Comparison of ENCODE assay signal across 19 cellular contexts in the genomic region with DNA sequence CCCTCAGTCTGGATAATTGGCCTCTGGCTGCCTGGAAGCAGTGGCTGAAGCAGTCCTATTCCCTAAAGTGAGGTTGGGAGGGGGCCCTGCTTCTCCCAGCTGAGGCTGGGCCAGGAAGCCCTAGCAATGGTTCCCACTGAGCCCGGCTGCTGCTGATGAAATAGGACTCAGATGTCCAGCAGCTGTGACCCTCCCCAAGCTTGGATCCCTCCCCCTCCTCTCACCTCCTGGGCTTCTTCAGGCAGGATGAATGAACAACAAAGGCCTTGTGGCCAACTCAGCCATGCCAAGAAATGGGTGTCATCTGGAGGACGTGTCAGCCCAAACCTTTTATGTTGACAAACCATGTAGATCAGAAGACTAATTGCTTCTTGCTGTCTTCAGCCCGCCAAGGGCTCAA. TPM values are rescaled to one million over a fixed set of nuclear protein-coding genes. Genes with fewer than 3 reads are reported as not detected.
A peak's percentile ranks its signal among the peaks of the same experiment; 100 is the strongest.
DNase-seq lines count a peak whose midpoint lies in the region; ATAC-seq, FAIRE-seq and TF ChIP-seq lines count a peak whose summit lies in the region.
"Had no signal": no experiment of that assay in that cellular context is flagged by ENCODE, and none has a peak within 500 bp of the region (broad histone marks: within the 10 kb centered on the region; RNA-seq: fewer than 3 reads in every experiment).

No MANE protein-coding gene starts in this region.

- ATAC-seq in HG02870 (IDR thresholded peaks at IDR 0.05; ENCODE audit: unreplicated experiment): no peak

- H3K4me1 ChIP-seq in astrocyte (ENCODE audit: insufficient read depth, low read length) (peaks cover 11% of the 10 kb centered on the region), spleen (peaks cover 0 to 11% (median 1%) of the 10 kb centered on the region in 6 donors)

- peaks cover 2% of the 10 kb centered on the region for H3K27me3 Mint-ChIP-seq in activated CD4-positive, alpha-beta memory T cell treated with anti-CD3 and anti-CD28 coated beads for 36 hours
- peaks cover 61% of the 10 kb centered on the region for H3K27me3 Mint-ChIP-seq in activated CD4-positive, alpha-beta memory T cell treated with anti-CD3 and anti-CD28 coated beads, Interleukin-2, amount 10 ng/mL, durations not matched to agents 7 days and 5 days
- H3K27me3 Mint-ChIP-seq in astrocyte (ENCODE audit: low read depth, unreplicated experiment): peaks cover 17% of the 10 kb centered on the region

- peaks cover 2% of the 10 kb centered on the region for H3K27me3 ChIP-seq in astrocyte (ENCODE audit: insufficient read depth, low read length)
- peaks cover 0 to 8% (median 0%) of the 10 kb centered on the region in 7 donors for H3K27me3 ChIP-seq in spleen (replicated peaks in 1 of 7)

- no peaks in the 10 kb centered on the region for H4K20me1 ChIP-seq in astrocyte (ENCODE audit: insufficient read depth, low read length)

- H3K4me2 ChIP-seq in astrocyte (ENCODE audit: low read length): no peak overlapping the region

- H3K4me3 Mint-ChIP-seq in activated CD4-positive, alpha-beta memory T cell treated with anti-CD3 and anti-CD28 coated beads for 36 hours: no peak overlapping the region
- H3K4me3 Mint-ChIP-seq in activated CD4-positive, alpha-beta memory T cell treated with anti-CD3 and anti-CD28 coated beads, Interleukin-2, amount 10 ng/mL, durations not matched to agents 7 days and 5 days: no peak overlapping the region
- H3K4me3 Mint-ChIP-seq in astrocyte (ENCODE audit: unreplicated experiment): no peak overlapping the region
- H3K4me3 Mint-ChIP-seq: IgD-negative memory B cell had no signal

- FAIRE-seq in astrocyte (lab: Jason Lieb, UNC): no peak

- DNase-seq in activated CD4-positive, alpha-beta memory T cell treated with anti-CD3 and anti-CD28 coated beads for 36 hours: peak; percentile 2
- DNase-seq in activated CD4-positive, alpha-beta memory T cell treated with anti-CD3 and anti-CD28 coated beads, Interleukin-2, amount 10 ng/mL, durations not matched to agents 7 days and 5 days: no peak
- DNase-seq in astrocyte (ENCODE audit: low read depth) (peak; percentile 76), left kidney (ENCODE audit: low read depth, low spot score) (peak; percentile 52), spleen (peak; percentile 55), NCI-H1694 (lab: John Stamatoyannopoulos, UW) (no peak), GM19240 (ENCODE audit: insufficient read length, low spot score) (no peak)
- DNase-seq: C1 segment of cervical spinal cord, DMS153, EL, H7, MV-4-11, NCI-H146, NCI-H2107, NCI-H446, NCI-H774, SHP77 treated with DMSO at 0.1 percent for 48 hours had no signal

- H3K36me3 ChIP-seq in astrocyte (ENCODE audit: insufficient read depth, low read length): no peaks in the 10 kb centered on the region
- H3K36me3 ChIP-seq in spleen: no peaks in the 10 kb centered on the region

- no peak overlapping the region for H3K27ac ChIP-seq in astrocyte (ENCODE audit: low read depth, low read length)
- no peak overlapping the region for H3K27ac ChIP-seq in spleen

- POLR2A ChIA-PET in activated CD4-positive, alpha-beta memory T cell treated with anti-CD3 and anti-CD28 coated beads for 36 hours (lab: Charles Lee): no interaction called here
- POLR2A ChIA-PET in activated CD4-positive, alpha-beta memory T cell treated with anti-CD3 and anti-CD28 coated beads, Interleukin-2, amount 10 ng/mL, durations not matched to agents 7 days and 5 days (lab: Charles Lee): no interaction called here

- no peak overlapping the region for H3K27ac Mint-ChIP-seq in activated CD4-positive, alpha-beta memory T cell treated with anti-CD3 and anti-CD28 coated beads for 36 hours
- no peak overlapping the region for H3K27ac Mint-ChIP-seq in activated CD4-positive, alpha-beta memory T cell treated with anti-CD3 and anti-CD28 coated beads, Interleukin-2, amount 10 ng/mL, durations not matched to agents 7 days and 5 days
- no peak overlapping the region for H3K27ac Mint-ChIP-seq in astrocyte (ENCODE audit: unreplicated experiment)
- H3K27ac Mint-ChIP-seq: IgD-negative memory B cell had no signal

- H3K9me3 Mint-ChIP-seq in activated CD4-positive, alpha-beta memory T cell treated with anti-CD3 and anti-CD28 coated beads for 36 hours: no peaks in the 10 kb centered on the region
- H3K9me3 Mint-ChIP-seq in activated CD4-positive, alpha-beta memory T cell treated with anti-CD3 and anti-CD28 coated beads, Interleukin-2, amount 10 ng/mL, durations not matched to agents 7 days and 5 days: no peaks in the 10 kb centered on the region
- peaks cover 5% of the 10 kb centered on the region for H3K9me3 Mint-ChIP-seq in astrocyte (ENCODE audit: unreplicated experiment)

- no peak overlapping the region for H3K9ac ChIP-seq in astrocyte (ENCODE audit: low read length)

- no peak for TF ChIP-seq POLR2A in spleen (IDR thresholded peaks at IDR 0.05)

- TF ChIP-seq CTCF in astrocyte (IDR thresholded peaks at IDR 0.05; ENCODE audit: insufficient read depth, low read depth, low read length) (no peak), spleen (IDR thresholded peaks at IDR 0.05 in 8 of 11, conservative IDR thresholded peaks at IDR 0.05 in 3 of 11) (no peak)

- no peak overlapping the region for H2AFZ ChIP-seq in astrocyte (ENCODE audit: low read depth, low read length)

- H3K4me1 Mint-ChIP-seq in activated CD4-positive, alpha-beta memory T cell treated with anti-CD3 and anti-CD28 coated beads for 36 hours (ENCODE audit: low read depth): peaks cover 26% of the 10 kb centered on the region
- peaks cover 24% of the 10 kb centered on the region for H3K4me1 Mint-ChIP-seq in activated CD4-positive, alpha-beta memory T cell treated with anti-CD3 and anti-CD28 coated beads, Interleukin-2, amount 10 ng/mL, durations not matched to agents 7 days and 5 days
- peaks cover 12% of the 10 kb centered on the region for H3K4me1 Mint-ChIP-seq in astrocyte (ENCODE audit: low read depth, unreplicated experiment)

- no peak overlapping the region for H3K4me3 ChIP-seq in astrocyte (ENCODE audit: insufficient read depth, low read depth, low read length)
- no peak overlapping the region for H3K4me3 ChIP-seq in spleen

- H3K9me3 ChIP-seq in astrocyte (ENCODE audit: insufficient read depth, low read depth, low read length) (no peaks in the 10 kb centered on the region), spleen (no peaks in the 10 kb centered on the region)

- CTCF ChIA-PET in activated CD4-positive, alpha-beta memory T cell treated with anti-CD3 and anti-CD28 coated beads for 36 hours (lab: Charles Lee): no interaction called here
- CTCF ChIA-PET in activated CD4-positive, alpha-beta memory T cell treated with anti-CD3 and anti-CD28 coated beads, Interleukin-2, amount 10 ng/mL, durations not matched to agents 7 days and 5 days (lab: Charles Lee): no interaction called here

- no peaks in the 10 kb centered on the region for H3K36me3 Mint-ChIP-seq in activated CD4-positive, alpha-beta memory T cell treated with anti-CD3 and anti-CD28 coated beads for 36 hours
- H3K36me3 Mint-ChIP-seq in activated CD4-positive, alpha-beta memory T cell treated with anti-CD3 and anti-CD28 coated beads, Interleukin-2, amount 10 ng/mL, durations not matched to agents 7 days and 5 days (ENCODE audit: low read depth): peaks cover 5% of the 10 kb centered on the region
- no peaks in the 10 kb centered on the region for H3K36me3 Mint-ChIP-seq in astrocyte (ENCODE audit: low read depth, unreplicated experiment)
- H3K36me3 Mint-ChIP-seq: IgD-negative memory B cell had no signal

- intact Hi-C loops in activated CD4-positive, alpha-beta memory T cell treated with anti-CD3 and anti-CD28 coated beads for 36 hours (cut with micrococcal nuclease): no loop called here
- intact Hi-C loops in spleen (cut with DNase I; ENCODE audit: low total_unique reads): no loop called here

- WGBS in spleen, 5 donors: 68 to 76% (median 75%) methylated on average over 2 to 3 of the region's 3 CpGs

- no peaks in the 10 kb centered on the region for H3K79me2 ChIP-seq in astrocyte (ENCODE audit: insufficient read depth, low read length)

RNA-seq across cellular contexts. Expression of a gene that starts 42.0 kb away (rescaled TPM):
- 1 to 10 TPM; 3.9 to 4.4 TPM for total RNA-seq in activated CD4-positive, alpha-beta memory T cell treated with anti-CD3 and anti-CD28 coated beads for 36 hours
- total RNA-seq in activated CD4-positive, alpha-beta memory T cell treated with anti-CD3 and anti-CD28 coated beads, Interleukin-2, amount 10 ng/mL, durations not matched to agents 7 days and 5 days: 1 to 10 TPM; 3.5 to 4.3 TPM
- 8.0 and 8.9 TPM in 2 replicates for total RNA-seq in astrocyte
- total RNA-seq in spleen: 10 to 100 TPM in 6 of 7 donors, 1 to 10 TPM in 1; 9.8 to 16.6 (median 15.1) TPM
- polyA plus RNA-seq in spleen: 1 to 10 TPM; 1.1 to 3.0 (median 1.8) TPM

Comparison
In these comparisons a context has a peak if more than half of its experiments do, and no peak if none do; other contexts are left out.
1. DNase-seq: peak in activated CD4-positive, alpha-beta memory T cell treated with anti-CD3 and anti-CD28 coated beads for 36 hours (single experiment), astrocyte (single experiment), left kidney (single experiment) and spleen (single experiment); none in activated CD4-positive, alpha-beta memory T cell treated with anti-CD3 and anti-CD28 coated beads, Interleukin-2, amount 10 ng/mL, durations not matched to agents 7 days and 5 days (single experiment), NCI-H1694 (single experiment) and GM19240 (single experiment).